In the genomic region with DNA sequence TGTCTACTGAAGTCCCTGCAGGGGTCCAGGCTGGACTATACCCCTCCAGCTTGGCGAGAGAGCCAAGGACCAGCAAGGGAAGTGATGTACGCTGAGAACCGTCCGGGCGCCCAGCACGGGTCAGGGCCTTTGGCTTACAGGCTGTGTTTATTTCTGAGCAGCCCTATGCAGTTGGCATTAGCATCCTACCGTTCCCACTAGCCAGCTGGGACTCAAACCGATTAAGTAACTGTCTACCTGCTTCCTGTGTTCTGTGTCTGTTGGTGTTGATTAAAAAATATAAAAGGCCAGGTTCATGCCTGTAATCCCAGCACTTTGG, we compare ENCODE assay signal across 31 cellular contexts.
DNase-seq lines count a peak whose midpoint lies in the region; ATAC-seq, FAIRE-seq and TF ChIP-seq lines count a peak whose summit lies in the region.
"Had no signal": no experiment of that assay in that cellular context is flagged by ENCODE, and none has a peak within 500 bp of the region (broad histone marks: within the 10 kb centered on the region; RNA-seq: fewer than 3 reads in every experiment).

No MANE protein-coding gene starts in this region.

- TF ChIP-seq CTCF in right lobe of liver (IDR thresholded peaks at IDR 0.05) = no peak

- TF ChIP-seq POLR2A in right lobe of liver (IDR thresholded peaks at IDR 0.05) = no peak

- peak overlapping the region; percentile 19 for H3K27ac ChIP-seq in right cardiac atrium (ENCODE audit: low read length)
- peak overlapping the region in 2 of 3 donors; percentile 17 to 51 for H3K27ac ChIP-seq in right lobe of liver
- peak overlapping the region; percentile 38 for H3K27ac ChIP-seq in temporal lobe (ENCODE audit: low read depth, low read length)
- H3K27ac ChIP-seq: lower lobe of right lung, testis, VCaP had no signal

- H3K27me3 Mint-ChIP-seq in dendritic cell treated with granulocyte-macrophage colony-stimulating factor and Interleukin-4, amounts not matched to agents 40 ng/mL and 50 ng/mL, for 4 days = no peaks in the 10 kb centered on the region
- H3K27me3 Mint-ChIP-seq: activated CD4-positive, alpha-beta T cell treated with anti-CD3 and anti-CD28 coated beads, Interleukin-2, amount 10 ng/mL, durations not matched to agents 7 days and 5 days; IgD-negative memory B cell; stimulated activated memory B cell treated with anti-CD40 and anti-IgM and Interleukin-4, amounts not matched to agents 10 μg/mL and 1 μg/mL and 100 μg/mL, for 72 hours had no signal

- H3K9me3 Mint-ChIP-seq in dendritic cell treated with granulocyte-macrophage colony-stimulating factor and Interleukin-4, amounts not matched to agents 40 ng/mL and 50 ng/mL, for 4 days = no peaks in the 10 kb centered on the region
- H3K9me3 Mint-ChIP-seq: activated CD4-positive, alpha-beta T cell treated with anti-CD3 and anti-CD28 coated beads, Interleukin-2, amount 10 ng/mL, durations not matched to agents 7 days and 5 days; activated naive CD4-positive, alpha-beta T cell treated with anti-CD3 and anti-CD28 coated beads, Interleukin-2, amount 50 U/mL, for 72 hours; IgD-negative memory B cell; stimulated activated memory B cell treated with anti-CD40 and anti-IgM and Interleukin-4, amounts not matched to agents 10 μg/mL and 1 μg/mL and 100 μg/mL, for 72 hours had no signal

- no peak for FAIRE-seq in urothelium cell line (lab: Jason Lieb, UNC)
- FAIRE-seq: GM12878 had no signal

- H3K4me3 ChIP-seq in right cardiac atrium (ENCODE audit: low read length) = no peak overlapping the region
- H3K4me3 ChIP-seq in right lobe of liver = no peak overlapping the region
- H3K4me3 ChIP-seq: gastrocnemius medialis, GM12878, lower lobe of right lung, testis had no signal

- no peak overlapping the region for H3K4me3 Mint-ChIP-seq in dendritic cell treated with granulocyte-macrophage colony-stimulating factor and Interleukin-4, amounts not matched to agents 40 ng/mL and 50 ng/mL, for 4 days
- H3K4me3 Mint-ChIP-seq: activated CD4-positive, alpha-beta T cell treated with anti-CD3 and anti-CD28 coated beads, Interleukin-2, amount 10 ng/mL, durations not matched to agents 7 days and 5 days; stimulated activated memory B cell treated with anti-CD40 and anti-IgM and Interleukin-4, amounts not matched to agents 10 μg/mL and 1 μg/mL and 100 μg/mL, for 72 hours had no signal

- H3K36me3 ChIP-seq in right lobe of liver = no peaks in the 10 kb centered on the region
- H3K36me3 ChIP-seq: gastrocnemius medialis, lower lobe of right lung had no signal

- 66% methylated on average over 8 of the region's 8 CpGs for WGBS in right cardiac atrium
- WGBS in right lobe of liver (ENCODE audit: insufficient coverage, low coverage, low lambda C conversion rate, missing lambda C conversion rate) = 41% methylated on average over 2 of the region's 8 CpGs

- H3K9me3 ChIP-seq in right cardiac atrium (ENCODE audit: control insufficient read depth, low read length) (no peaks in the 10 kb centered on the region), right lobe of liver (no peaks in the 10 kb centered on the region)
- H3K9me3 ChIP-seq: gastrocnemius medialis, lower lobe of right lung, SK-N-SH, testis had no signal

- peaks cover 34% of the 10 kb centered on the region for H3K36me3 Mint-ChIP-seq in dendritic cell treated with granulocyte-macrophage colony-stimulating factor and Interleukin-4, amounts not matched to agents 40 ng/mL and 50 ng/mL, for 4 days (ENCODE audit: low read depth)

- ATAC-seq in right cardiac atrium (peak; percentile 22 to 30), Right ventricle myocardium inferior (no peak), right lobe of liver (peak in 1 of 4 donors; percentile 4), GM19328 (IDR thresholded peaks at IDR 0.05; ENCODE audit: unreplicated experiment) (no peak)
- ATAC-seq: activated naive CD4-positive, alpha-beta T cell treated with anti-CD3 and anti-CD28 coated beads, Interleukin-2, amount 50 U/mL, for 72 hours; esophagus mucosa; gastrocnemius medialis; GM12878; lower lobe of right lung; stimulated activated memory B cell treated with anti-CD40 and anti-IgM and Interleukin-4, amounts not matched to agents 10 μg/mL and 1 μg/mL and 100 μg/mL, for 72 hours had no signal

- H3K4me1 ChIP-seq in right cardiac atrium (ENCODE audit: control insufficient read depth, insufficient read depth, low read length) = peaks cover 11% of the 10 kb centered on the region
- H3K4me1 ChIP-seq in right lobe of liver = peaks cover 0 to 26% (median 13%) of the 10 kb centered on the region in 4 donors

- intact Hi-C loops in right cardiac atrium (cut with DNase I) (no loop called here), Right ventricle myocardium inferior (cut with DNase I) (no loop called here), right lobe of liver (cut with DNase I) (no loop called here)
- intact Hi-C loops in dendritic cell treated with granulocyte-macrophage colony-stimulating factor and Interleukin-4, amounts not matched to agents 40 ng/mL and 50 ng/mL, for 4 days (cut with micrococcal nuclease) = loop anchor here (2.0 kb wide), 1 partner anchor 14 kb away; no protein-coding TSS in a partner anchor

- no peak for DNase-seq in right cardiac atrium
- no peak for DNase-seq in Right ventricle myocardium inferior (ENCODE audit: missing footprints)
- DNase-seq in right lobe of liver = peak in 1 of 3 donors; percentile 42
- DNase-seq in urothelium cell line (ENCODE audit: low spot score) = no peak
- no peak for DNase-seq in activated CD4-positive, alpha-beta T cell treated with anti-CD3 and anti-CD28 coated beads, Interleukin-2, amount 50 U/mL, for 48 hours
- DNase-seq: ACHN; activated CD4-positive, alpha-beta T cell treated with anti-CD3 and anti-CD28 coated beads, Interleukin-2, amount 10 ng/mL, durations not matched to agents 7 days and 5 days; activated CD8-positive, alpha-beta memory T cell treated with anti-CD3 and anti-CD28 coated beads, Interleukin-2, amount 50 U/mL, for 4 hours; Calu3; effector CD8-positive, alpha-beta T cell; gastrocnemius medialis; islet precursor cell; lower lobe of right lung; NCI-H1092; NCI-H187 treated with DMSO at 0.1 percent for 48 hours; NCI-H69; nucleus accumbens; RPMI8226; SK-N-SH; stimulated activated CD4-positive, alpha-beta T cell treated with anti-CD3 and anti-CD28 coated beads, Interleukin-4, amount 100 ng/mL, for 1 hour; T-helper 2 cell; testis had no signal

- no peaks in the 10 kb centered on the region for H3K27me3 ChIP-seq in right cardiac atrium (ENCODE audit: control insufficient read depth, insufficient read depth)
- H3K27me3 ChIP-seq in right lobe of liver = no peaks in the 10 kb centered on the region
- H3K27me3 ChIP-seq: gastrocnemius medialis, testis had no signal

- peak overlapping the region; percentile 26 for H3K27ac Mint-ChIP-seq in dendritic cell treated with granulocyte-macrophage colony-stimulating factor and Interleukin-4, amounts not matched to agents 40 ng/mL and 50 ng/mL, for 4 days
- H3K27ac Mint-ChIP-seq: activated CD4-positive, alpha-beta T cell treated with anti-CD3 and anti-CD28 coated beads, Interleukin-2, amount 10 ng/mL, durations not matched to agents 7 days and 5 days; IgD-negative memory B cell; stimulated activated memory B cell treated with anti-CD40 and anti-IgM and Interleukin-4, amounts not matched to agents 10 μg/mL and 1 μg/mL and 100 μg/mL, for 72 hours had no signal

- H3K4me1 Mint-ChIP-seq in dendritic cell treated with granulocyte-macrophage colony-stimulating factor and Interleukin-4, amounts not matched to agents 40 ng/mL and 50 ng/mL, for 4 days (ENCODE audit: low read depth) = peaks cover 75% of the 10 kb centered on the region

Comparison
In these comparisons a context has a peak if more than half of its experiments do, and no peak if none do; other contexts are left out.
1. ATAC-seq: peak in right cardiac atrium (2 of 2); none in Right ventricle myocardium inferior (single experiment) and GM19328 (single experiment).
2. Peak in every context shown above with its lines, with median percentiles within 50 percentile points of each other: H3K27ac ChIP-seq.